8 cellular contexts compared by ENCODE assay signal in genomic region chr3:84958495-84959469, GRCh38. TPM values are rescaled to one million over a fixed set of nuclear protein-coding genes. Genes with fewer than 3 reads are reported as not detected.
DNase-seq lines count a peak whose midpoint lies in the region; ATAC-seq and TF ChIP-seq lines count a peak whose summit lies in the region.

Gene CADM2 (plus strand): TSS chr3:84958989.

- no peaks in the 10 kb centered on the region for H3K36me3 ChIP-seq in Caco-2 (ENCODE audit: control insufficient read depth, insufficient read depth, low read length)
- no peaks in the 10 kb centered on the region for H3K36me3 ChIP-seq in HUES6 (ENCODE audit: control insufficient read depth, insufficient read depth, low read length)
- H3K36me3 ChIP-seq in RWPE2 (ENCODE audit: low read depth): no peaks in the 10 kb centered on the region

- peaks cover 14% of the 10 kb centered on the region for H3K27me3 Mint-ChIP-seq in Caco-2 (ENCODE audit: insufficient read depth, unreplicated experiment)
- H3K27me3 Mint-ChIP-seq in natural killer cell treated with Interleukin-12 subunit alpha and Interleukin-12 subunit beta and Interleukin-15 and Interleukin-18, amount 100 ng/mL, for 72 hours: peaks cover 19 to 23% of the 10 kb centered on the region in 2 donors

- no peaks in the 10 kb centered on the region for H3K9me3 ChIP-seq in Caco-2
- no peaks in the 10 kb centered on the region for H3K9me3 ChIP-seq in HUES6 (ENCODE audit: control insufficient read depth, insufficient read depth, low read depth, low read length)
- no peaks in the 10 kb centered on the region for H3K9me3 ChIP-seq in RWPE2 (ENCODE audit: severe bottlenecking)

- DNase-seq in Caco-2 (peak; percentile 85 to 89), RWPE2 (ENCODE audit: low spot score) (peak; percentile 81), fibroblast of villous mesenchyme (ENCODE audit: low read depth) (peak; percentile 33)
- peak; percentile 6 for DNase-seq in activated gamma-delta T cell treated with anti-CD3 and anti-CD28 coated beads, Interleukin-2, amount 50 U/mL, for 16 hours (ENCODE audit: low read depth)
- no peak for DNase-seq in natural killer cell treated with Interleukin-12 subunit alpha and Interleukin-12 subunit beta and Interleukin-15 and Interleukin-18, amount 100 ng/mL, for 72 hours (ENCODE audit: low spot score)
- DNase-seq in stimulated activated naive CD4-positive, alpha-beta T cell (lab: John Stamatoyannopoulos, UW): peak; percentile 16 to 53 (median 40)

- no TSS peak for BruUV-seq in Caco-2 (replicated peaks; lab: Mats Ljungman, UMichigan)

- H3K4me1 ChIP-seq in Caco-2 (no peaks in the 10 kb centered on the region), HUES6 (ENCODE audit: control insufficient read depth, insufficient read depth, low read length) (peaks cover 30% of the 10 kb centered on the region; the same call in 1 of the 2 replicates), RWPE2 (ENCODE audit: insufficient read depth, poor library complexity, severe bottlenecking) (no peaks in the 10 kb centered on the region)

- H3K4me3 ChIP-seq in Caco-2 (ENCODE audit: low read depth, low read length): peak within 1 kb of the TSS; percentile 45
- H3K4me3 ChIP-seq in HUES6 (ENCODE audit: low read depth, low read length): peak within 1 kb of the TSS; percentile 85
- peak within 1 kb of the TSS; percentile 44 for H3K4me3 ChIP-seq in RWPE2 (ENCODE audit: severe bottlenecking)
- H3K4me3 ChIP-seq in fibroblast of villous mesenchyme (ENCODE audit: low read depth, low read length): peak within 1 kb of the TSS; percentile 43

- H3K27me3 ChIP-seq in Caco-2 (replicated peaks; ENCODE audit: control insufficient read depth, insufficient read depth, low read length) (no peaks in the 10 kb centered on the region), HUES6 (ENCODE audit: control insufficient read depth, insufficient read depth, low read length) (peaks cover 30% of the 10 kb centered on the region), RWPE2 (ENCODE audit: insufficient read depth, poor library complexity, severe bottlenecking) (peaks cover 63% of the 10 kb centered on the region)

- ATAC-seq in GM21423 (IDR thresholded peaks at IDR 0.05; ENCODE audit: unreplicated experiment) (peak; percentile 94), RWPE2 (ENCODE audit: low read depth) (peak; percentile 97)
- peak; percentile 76 to 87 for ATAC-seq in natural killer cell treated with Interleukin-12 subunit alpha and Interleukin-12 subunit beta and Interleukin-15 and Interleukin-18, amount 100 ng/mL, for 72 hours

- H3K27ac Mint-ChIP-seq in Caco-2 (ENCODE audit: unreplicated experiment): no peak within 1 kb of the TSS
- H3K27ac Mint-ChIP-seq in natural killer cell treated with Interleukin-12 subunit alpha and Interleukin-12 subunit beta and Interleukin-15 and Interleukin-18, amount 100 ng/mL, for 72 hours: no peak within 1 kb of the TSS

- CTCF ChIA-PET in Caco-2 (lab: Charles Lee): no interaction called here

- H3K27ac ChIP-seq in HUES6 (ENCODE audit: low read depth, low read length) (no peak within 1 kb of the TSS), RWPE2 (ENCODE audit: poor library complexity, severe bottlenecking) (no peak within 1 kb of the TSS)

- H3K9me3 Mint-ChIP-seq in Caco-2 (ENCODE audit: unreplicated experiment): no peaks in the 10 kb centered on the region
- H3K9me3 Mint-ChIP-seq in natural killer cell treated with Interleukin-12 subunit alpha and Interleukin-12 subunit beta and Interleukin-15 and Interleukin-18, amount 100 ng/mL, for 72 hours: peaks cover 10% of the 10 kb centered on the region

- peak in 1 of 2 experiments; percentile 15 for TF ChIP-seq CTCF in Caco-2 (IDR thresholded peaks at IDR 0.05; ENCODE audit: insufficient read depth in 1 of 2, low read depth in 1 of 2, low read length in 1 of 2, severe bottlenecking in 1 of 2, unreplicated experiment in 1 of 2)
- TF ChIP-seq CTCF in RWPE2 (IDR thresholded peaks at IDR 0.05; ENCODE audit: poor library complexity, severe bottlenecking): no peak
- TF ChIP-seq CTCF in fibroblast of villous mesenchyme (IDR thresholded peaks at IDR 0.05; ENCODE audit: insufficient read depth, low read depth, low read length): no peak

- no peaks in the 10 kb centered on the region for H3K4me1 Mint-ChIP-seq in Caco-2 (ENCODE audit: low read depth, unreplicated experiment)
- peaks cover 0 to 4% of the 10 kb centered on the region in 2 donors for H3K4me1 Mint-ChIP-seq in natural killer cell treated with Interleukin-12 subunit alpha and Interleukin-12 subunit beta and Interleukin-15 and Interleukin-18, amount 100 ng/mL, for 72 hours (ENCODE audit: low read depth in 2 of 2)

- POLR2A ChIA-PET in Caco-2 (lab: Charles Lee): no interaction called here

- H3K9ac ChIP-seq in HUES6 (ENCODE audit: low read length): peak within 1 kb of the TSS; percentile 67

- intact Hi-C loops in Caco-2 (cut with micrococcal nuclease; ENCODE audit: unreplicated experiment): no loop called here

- H3K36me3 Mint-ChIP-seq in Caco-2 (ENCODE audit: insufficient read depth, unreplicated experiment): peaks cover 11% of the 10 kb centered on the region
- H3K36me3 Mint-ChIP-seq in natural killer cell treated with Interleukin-12 subunit alpha and Interleukin-12 subunit beta and Interleukin-15 and Interleukin-18, amount 100 ng/mL, for 72 hours: peaks cover 18% of the 10 kb centered on the region

- peak within 1 kb of the TSS; percentile 77 for H3K4me3 Mint-ChIP-seq in Caco-2 (ENCODE audit: unreplicated experiment)
- no peak within 1 kb of the TSS for H3K4me3 Mint-ChIP-seq in natural killer cell treated with Interleukin-12 subunit alpha and Interleukin-12 subunit beta and Interleukin-15 and Interleukin-18, amount 100 ng/mL, for 72 hours

RNA-seq across cellular contexts. Expression of gene CADM2, which starts in this region (rescaled TPM):
- total RNA-seq in Caco-2 (2022): not detected in 2 replicates
- under 0.01 and 0.32 TPM in 2 replicates for total RNA-seq in fibroblast of villous mesenchyme
- total RNA-seq in natural killer cell treated with Interleukin-12 subunit alpha and Interleukin-12 subunit beta and Interleukin-15 and Interleukin-18, amount 100 ng/mL, for 72 hours: not detected

Comparison
In these comparisons a context has a peak if more than half of its experiments do, and no peak if none do; other contexts are left out.
1. Peak in DNase-seq and H3K4me3 ChIP-seq in Caco-2; RNA of the gene not detected or under 1 TPM.
2. Peak in DNase-seq and H3K4me3 ChIP-seq in fibroblast of villous mesenchyme; RNA of the gene not detected or under 1 TPM.
3. Peak in ATAC-seq in natural killer cell treated with Interleukin-12 subunit alpha and Interleukin-12 subunit beta and Interleukin-15 and Interleukin-18, amount 100 ng/mL, for 72 hours; RNA of the gene not detected or under 1 TPM.